In the genomic region with DNA sequence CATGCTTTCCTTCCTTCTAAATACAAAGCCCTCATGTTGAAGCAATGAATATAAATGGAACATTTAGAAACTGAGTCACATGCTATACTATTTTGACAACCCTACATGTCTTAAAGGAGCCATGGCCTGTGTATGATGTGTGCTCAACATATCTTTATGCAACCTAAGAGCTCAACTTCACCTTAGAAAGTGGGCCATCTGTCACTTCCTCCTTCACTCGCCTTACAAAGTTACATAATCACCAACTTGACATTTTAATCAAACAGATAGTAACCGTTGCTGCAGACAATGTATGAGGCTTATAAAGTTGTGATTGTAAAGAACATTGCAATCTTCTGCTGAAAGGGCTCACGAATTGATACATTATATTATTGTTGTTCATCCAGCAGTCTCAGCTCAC, we compare ENCODE assay signal across 11 cellular contexts.
"Had no signal": no experiment of that assay in that cellular context is flagged by ENCODE, and none has a peak within 500 bp of the region (broad histone marks: within the 10 kb centered on the region; RNA-seq: fewer than 3 reads in every experiment).

No MANE protein-coding gene starts in this region.

- ATAC-seq: activated CD8-positive, alpha-beta memory T cell treated with anti-CD3 and anti-CD28 coated beads, Interleukin-2, amount 10 ng/mL, durations not matched to agents 7 days and 5 days; gastrocnemius medialis had no signal

- DNase-seq: activated CD4-positive, alpha-beta T cell treated with anti-CD3 and anti-CD28 coated beads, Interleukin-2, amount 50 U/mL, for 4 hours; activated CD4-positive, CD25-positive, alpha-beta regulatory T cell treated with anti-CD3 and anti-CD28 coated beads, Interleukin-2, amount 50 U/mL, for 72 hours; activated CD8-positive, alpha-beta memory T cell treated with anti-CD3 and anti-CD28 coated beads, Interleukin-2, amount 10 ng/mL, durations not matched to agents 7 days and 5 days; activated effector memory CD4-positive, alpha-beta T cell treated with Interleukin-2 at 50 U/mL for 16 hours; activated T-cell treated with anti-CD3 and anti-CD28 coated beads, Interleukin-2, amount 50 U/mL, for 24 hours; amygdala; effector memory CD4-positive, alpha-beta T cell; gastrocnemius medialis; kidney; sigmoid colon; stimulated activated naive CD4-positive, alpha-beta T cell had no signal
